ENCODE assay signal across 1 cellular context in genomic region chr2:36512705-36513104, GRCh38.
TF ChIP-seq lines count a peak whose summit lies in the region.

No MANE protein-coding gene starts in this region.

TF ChIP-seq in GM23338, 12 proteins besides CTCF, POLR2A, EP300 and RAD21:
- TF ChIP-seq, protein P1, sequence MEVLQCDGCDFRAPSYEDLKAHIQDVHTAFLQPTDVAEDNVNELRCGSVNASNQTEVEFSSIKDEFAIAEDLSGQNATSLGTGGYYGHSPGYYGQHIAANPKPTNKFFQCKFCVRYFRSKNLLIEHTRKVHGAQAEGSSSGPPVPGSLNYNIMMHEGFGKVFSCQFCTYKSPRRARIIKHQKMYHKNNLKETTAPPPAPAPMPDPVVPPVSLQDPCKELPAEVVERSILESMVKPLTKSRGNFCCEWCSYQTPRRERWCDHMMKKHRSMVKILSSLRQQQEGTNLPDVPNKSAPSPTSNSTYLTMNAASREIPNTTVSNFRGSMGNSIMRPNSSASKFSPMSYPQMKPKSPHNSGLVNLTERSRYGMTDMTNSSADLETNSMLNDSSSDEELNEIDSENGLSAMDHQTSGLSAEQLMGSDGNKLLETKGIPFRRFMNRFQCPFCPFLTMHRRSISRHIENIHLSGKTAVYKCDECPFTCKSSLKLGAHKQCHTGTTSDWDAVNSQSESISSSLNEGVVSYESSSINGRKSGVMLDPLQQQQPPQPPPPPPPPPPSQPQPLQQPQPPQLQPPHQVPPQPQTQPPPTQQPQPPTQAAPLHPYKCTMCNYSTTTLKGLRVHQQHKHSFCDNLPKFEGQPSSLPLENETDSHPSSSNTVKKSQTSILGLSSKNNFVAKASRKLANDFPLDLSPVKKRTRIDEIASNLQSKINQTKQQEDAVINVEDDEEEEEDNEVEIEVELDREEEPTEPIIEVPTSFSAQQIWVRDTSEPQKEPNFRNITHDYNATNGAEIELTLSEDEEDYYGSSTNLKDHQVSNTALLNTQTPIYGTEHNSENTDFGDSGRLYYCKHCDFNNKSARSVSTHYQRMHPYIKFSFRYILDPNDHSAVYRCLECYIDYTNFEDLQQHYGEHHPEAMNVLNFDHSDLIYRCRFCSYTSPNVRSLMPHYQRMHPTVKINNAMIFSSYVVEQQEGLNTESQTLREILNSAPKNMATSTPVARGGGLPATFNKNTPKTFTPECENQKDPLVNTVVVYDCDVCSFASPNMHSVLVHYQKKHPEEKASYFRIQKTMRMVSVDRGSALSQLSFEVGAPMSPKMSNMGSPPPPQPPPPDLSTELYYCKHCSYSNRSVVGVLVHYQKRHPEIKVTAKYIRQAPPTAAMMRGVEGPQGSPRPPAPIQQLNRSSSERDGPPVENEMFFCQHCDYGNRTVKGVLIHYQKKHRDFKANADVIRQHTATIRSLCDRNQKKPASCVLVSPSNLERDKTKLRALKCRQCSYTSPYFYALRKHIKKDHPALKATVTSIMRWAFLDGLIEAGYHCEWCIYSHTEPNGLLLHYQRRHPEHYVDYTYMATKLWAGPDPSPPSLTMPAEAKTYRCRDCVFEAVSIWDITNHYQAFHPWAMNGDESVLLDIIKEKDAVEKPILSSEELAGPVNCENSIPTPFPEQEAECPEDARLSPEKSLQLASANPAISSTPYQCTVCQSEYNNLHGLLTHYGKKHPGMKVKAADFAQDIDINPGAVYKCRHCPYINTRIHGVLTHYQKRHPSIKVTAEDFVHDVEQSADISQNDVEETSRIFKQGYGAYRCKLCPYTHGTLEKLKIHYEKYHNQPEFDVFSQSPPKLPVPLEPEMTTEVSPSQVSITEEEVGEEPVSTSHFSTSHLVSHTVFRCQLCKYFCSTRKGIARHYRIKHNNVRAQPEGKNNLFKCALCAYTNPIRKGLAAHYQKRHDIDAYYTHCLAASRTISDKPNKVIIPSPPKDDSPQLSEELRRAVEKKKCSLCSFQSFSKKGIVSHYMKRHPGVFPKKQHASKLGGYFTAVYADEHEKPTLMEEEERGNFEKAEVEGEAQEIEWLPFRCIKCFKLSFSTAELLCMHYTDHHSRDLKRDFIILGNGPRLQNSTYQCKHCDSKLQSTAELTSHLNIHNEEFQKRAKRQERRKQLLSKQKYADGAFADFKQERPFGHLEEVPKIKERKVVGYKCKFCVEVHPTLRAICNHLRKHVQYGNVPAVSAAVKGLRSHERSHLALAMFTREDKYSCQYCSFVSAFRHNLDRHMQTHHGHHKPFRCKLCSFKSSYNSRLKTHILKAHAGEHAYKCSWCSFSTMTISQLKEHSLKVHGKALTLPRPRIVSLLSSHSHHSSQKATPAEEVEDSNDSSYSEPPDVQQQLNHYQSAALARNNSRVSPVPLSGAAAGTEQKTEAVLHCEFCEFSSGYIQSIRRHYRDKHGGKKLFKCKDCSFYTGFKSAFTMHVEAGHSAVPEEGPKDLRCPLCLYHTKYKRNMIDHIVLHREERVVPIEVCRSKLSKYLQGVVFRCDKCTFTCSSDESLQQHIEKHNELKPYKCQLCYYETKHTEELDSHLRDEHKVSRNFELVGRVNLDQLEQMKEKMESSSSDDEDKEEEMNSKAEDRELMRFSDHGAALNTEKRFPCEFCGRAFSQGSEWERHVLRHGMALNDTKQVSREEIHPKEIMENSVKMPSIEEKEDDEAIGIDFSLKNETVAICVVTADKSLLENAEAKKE (CRISPR knock-in tag; IDR thresholded peaks at IDR 0.05): no peak
- TF ChIP-seq, protein P2, sequence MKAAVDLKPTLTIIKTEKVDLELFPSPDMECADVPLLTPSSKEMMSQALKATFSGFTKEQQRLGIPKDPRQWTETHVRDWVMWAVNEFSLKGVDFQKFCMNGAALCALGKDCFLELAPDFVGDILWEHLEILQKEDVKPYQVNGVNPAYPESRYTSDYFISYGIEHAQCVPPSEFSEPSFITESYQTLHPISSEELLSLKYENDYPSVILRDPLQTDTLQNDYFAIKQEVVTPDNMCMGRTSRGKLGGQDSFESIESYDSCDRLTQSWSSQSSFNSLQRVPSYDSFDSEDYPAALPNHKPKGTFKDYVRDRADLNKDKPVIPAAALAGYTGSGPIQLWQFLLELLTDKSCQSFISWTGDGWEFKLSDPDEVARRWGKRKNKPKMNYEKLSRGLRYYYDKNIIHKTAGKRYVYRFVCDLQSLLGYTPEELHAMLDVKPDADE (IDR thresholded peaks at IDR 0.05): no peak
- TF ChIP-seq ZNF331 (CRISPR knock-in tag; IDR thresholded peaks at IDR 0.05; ENCODE audit: low read depth) (no peak), JUNB (IDR thresholded peaks at IDR 0.05; ENCODE audit: unreplicated experiment) (no peak), STAT1 (IDR thresholded peaks at IDR 0.05; ENCODE audit: unreplicated experiment) (no peak), CREB1 (CRISPR knock-in tag; IDR thresholded peaks at IDR 0.05; ENCODE audit: low read depth) (no peak), EZH2phosphoT487 (IDR thresholded peaks at IDR 0.05; ENCODE audit: unreplicated experiment) (no peak), NANOG (IDR thresholded peaks at IDR 0.05; ENCODE audit: borderline replicate concordance) (no peak), ZNF114 (CRISPR knock-in tag; IDR thresholded peaks at IDR 0.05) (no peak), EZH2 (IDR thresholded peaks at IDR 0.05; ENCODE audit: low read depth, unreplicated experiment) (no peak), POLR2AphosphoS5 (IDR thresholded peaks at IDR 0.05; ENCODE audit: low read depth) (no peak)
- TF ChIP-seq, protein P3, sequence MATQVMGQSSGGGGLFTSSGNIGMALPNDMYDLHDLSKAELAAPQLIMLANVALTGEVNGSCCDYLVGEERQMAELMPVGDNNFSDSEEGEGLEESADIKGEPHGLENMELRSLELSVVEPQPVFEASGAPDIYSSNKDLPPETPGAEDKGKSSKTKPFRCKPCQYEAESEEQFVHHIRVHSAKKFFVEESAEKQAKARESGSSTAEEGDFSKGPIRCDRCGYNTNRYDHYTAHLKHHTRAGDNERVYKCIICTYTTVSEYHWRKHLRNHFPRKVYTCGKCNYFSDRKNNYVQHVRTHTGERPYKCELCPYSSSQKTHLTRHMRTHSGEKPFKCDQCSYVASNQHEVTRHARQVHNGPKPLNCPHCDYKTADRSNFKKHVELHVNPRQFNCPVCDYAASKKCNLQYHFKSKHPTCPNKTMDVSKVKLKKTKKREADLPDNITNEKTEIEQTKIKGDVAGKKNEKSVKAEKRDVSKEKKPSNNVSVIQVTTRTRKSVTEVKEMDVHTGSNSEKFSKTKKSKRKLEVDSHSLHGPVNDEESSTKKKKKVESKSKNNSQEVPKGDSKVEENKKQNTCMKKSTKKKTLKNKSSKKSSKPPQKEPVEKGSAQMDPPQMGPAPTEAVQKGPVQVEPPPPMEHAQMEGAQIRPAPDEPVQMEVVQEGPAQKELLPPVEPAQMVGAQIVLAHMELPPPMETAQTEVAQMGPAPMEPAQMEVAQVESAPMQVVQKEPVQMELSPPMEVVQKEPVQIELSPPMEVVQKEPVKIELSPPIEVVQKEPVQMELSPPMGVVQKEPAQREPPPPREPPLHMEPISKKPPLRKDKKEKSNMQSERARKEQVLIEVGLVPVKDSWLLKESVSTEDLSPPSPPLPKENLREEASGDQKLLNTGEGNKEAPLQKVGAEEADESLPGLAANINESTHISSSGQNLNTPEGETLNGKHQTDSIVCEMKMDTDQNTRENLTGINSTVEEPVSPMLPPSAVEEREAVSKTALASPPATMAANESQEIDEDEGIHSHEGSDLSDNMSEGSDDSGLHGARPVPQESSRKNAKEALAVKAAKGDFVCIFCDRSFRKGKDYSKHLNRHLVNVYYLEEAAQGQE (IDR thresholded peaks at IDR 0.05; ENCODE audit: unreplicated experiment): no peak
